Comparison of ENCODE assay signal across 9 cellular contexts in the genomic region with DNA sequence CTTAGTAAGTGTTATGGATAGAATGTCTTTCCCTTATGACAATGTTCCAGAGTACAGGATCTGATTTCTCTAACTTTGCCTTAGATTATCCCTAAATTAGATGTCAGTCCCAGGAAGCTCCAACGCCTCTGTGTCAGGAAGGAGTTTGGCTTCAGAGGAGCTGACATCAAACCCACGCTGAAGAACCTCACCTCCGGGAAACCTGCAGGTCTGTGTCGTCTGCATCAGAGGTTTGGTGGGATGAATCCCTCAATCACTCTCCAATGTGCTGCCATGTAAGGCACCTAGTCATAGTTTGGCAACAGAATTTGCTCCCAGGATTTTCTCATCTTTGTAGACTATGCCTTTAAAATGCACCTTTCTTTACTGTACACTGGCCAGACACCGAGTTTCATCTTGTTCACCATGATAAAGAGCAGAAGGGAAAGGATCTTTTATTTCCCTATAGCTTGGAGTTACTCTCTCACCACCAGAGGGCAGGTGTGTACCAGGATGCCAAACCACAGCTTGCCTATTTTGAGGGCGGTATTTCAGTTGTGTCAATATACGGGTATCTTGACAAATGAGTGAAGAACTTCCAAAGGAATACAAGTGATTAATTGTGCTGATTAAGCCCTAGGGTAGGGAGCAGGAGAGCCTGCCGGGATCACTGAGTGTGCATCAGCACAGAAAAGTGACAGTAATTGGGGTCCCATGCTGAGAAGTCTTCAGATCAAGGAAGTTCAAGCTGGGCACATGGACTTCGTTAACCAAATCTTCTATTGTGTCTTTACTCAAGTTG. TPM values are rescaled to one million over a fixed set of nuclear protein-coding genes. Genes with fewer than 3 reads are reported as not detected.
DNase-seq lines count a peak whose midpoint lies in the region; ATAC-seq and TF ChIP-seq lines count a peak whose summit lies in the region.
"Had no signal": no experiment of that assay in that cellular context is flagged by ENCODE, and none has a peak within 500 bp of the region (broad histone marks: within the 10 kb centered on the region; RNA-seq: fewer than 3 reads in every experiment).

No MANE protein-coding gene starts in this region.

- H3K4me3 Mint-ChIP-seq in CD8-positive, alpha-beta T cell = no peak overlapping the region
- no peak overlapping the region for H3K4me3 Mint-ChIP-seq in activated T-cell treated with anti-CD3 and anti-CD28 coated beads, Interleukin-2, amount 50 U/mL, for 72 hours

- H3K4me1 ChIP-seq in CD8-positive, alpha-beta T cell (ENCODE audit: insufficient read depth, low read length) = no peaks in the 10 kb centered on the region
- no peaks in the 10 kb centered on the region for H3K4me1 ChIP-seq in foreskin keratinocyte

- no peaks in the 10 kb centered on the region for H3K9me3 Mint-ChIP-seq in CD8-positive, alpha-beta T cell
- H3K9me3 Mint-ChIP-seq in activated T-cell treated with anti-CD3 and anti-CD28 coated beads, Interleukin-2, amount 50 U/mL, for 72 hours = no peaks in the 10 kb centered on the region

- H3K27ac Mint-ChIP-seq in CD8-positive, alpha-beta T cell = no peak overlapping the region
- no peak overlapping the region for H3K27ac Mint-ChIP-seq in activated T-cell treated with anti-CD3 and anti-CD28 coated beads, Interleukin-2, amount 50 U/mL, for 72 hours

- no peak overlapping the region for H3K4me3 ChIP-seq in CD8-positive, alpha-beta T cell (ENCODE audit: low read depth, low read length)

- no peaks in the 10 kb centered on the region for H3K9me3 ChIP-seq in CD8-positive, alpha-beta T cell (ENCODE audit: low read length)

- H3K36me3 ChIP-seq in CD8-positive, alpha-beta T cell (ENCODE audit: insufficient read depth, low read length) = no peaks in the 10 kb centered on the region

- H3K27ac ChIP-seq in CD8-positive, alpha-beta T cell (ENCODE audit: low read depth, low read length) = no peak overlapping the region
- no peak overlapping the region for H3K27ac ChIP-seq in foreskin keratinocyte

- H3K36me3 Mint-ChIP-seq in CD8-positive, alpha-beta T cell = no peaks in the 10 kb centered on the region
- no peaks in the 10 kb centered on the region for H3K36me3 Mint-ChIP-seq in activated T-cell treated with anti-CD3 and anti-CD28 coated beads, Interleukin-2, amount 50 U/mL, for 72 hours (ENCODE audit: insufficient read depth in 2 of 2)

- ATAC-seq in CD8-positive, alpha-beta T cell = peak; percentile 56
- ATAC-seq in GM18873 (IDR thresholded peaks at IDR 0.05; ENCODE audit: low FRiP score, unreplicated experiment) (peak; percentile 60), HG03159 (IDR thresholded peaks at IDR 0.05; ENCODE audit: unreplicated experiment) (peak; percentile 67), foreskin keratinocyte (peak; percentile 62)
- ATAC-seq in activated T-cell treated with anti-CD3 and anti-CD28 coated beads, Interleukin-2, amount 50 U/mL, for 72 hours (replicated peaks in 1 of 2) = peak in 1 of 2 donors; percentile 27

- H3K27me3 Mint-ChIP-seq in CD8-positive, alpha-beta T cell (ENCODE audit: low read depth) = peaks cover 6% of the 10 kb centered on the region
- H3K27me3 Mint-ChIP-seq in activated T-cell treated with anti-CD3 and anti-CD28 coated beads, Interleukin-2, amount 50 U/mL, for 72 hours (ENCODE audit: low read depth) = no peaks in the 10 kb centered on the region

- intact Hi-C loops in CD8-positive, alpha-beta T cell (cut with DNase I, micrococcal nuclease) = loop anchor here (1.0 to 10.0 kb wide), 3 partner anchors 1338 to 1644 kb away; no protein-coding TSS in a partner anchor

- POLR2A ChIA-PET in CD8-positive, alpha-beta T cell (lab: Charles Lee) = no interaction called here

- peak; percentile 61 for TF ChIP-seq CTCF in CD8-positive, alpha-beta T cell (IDR thresholded peaks at IDR 0.05)
- peak; percentile 89 for TF ChIP-seq CTCF in foreskin keratinocyte (conservative IDR thresholded peaks at IDR 0.05)

- DNase-seq in CD8-positive, alpha-beta T cell = peak in 5 of 7 experiments; percentile 0 to 50 (median 28)
- DNase-seq in NOMO-1 treated with dmso at 0.1 percent for 144 hours (lab: John Stamatoyannopoulos, UW; ENCODE audit: unreplicated experiment) (peak; percentile 7), foreskin keratinocyte (peak in 1 of 2 donors; percentile 43), pons (ENCODE audit: low spot score) (peak; percentile 91), GF-D8 (lab: John Stamatoyannopoulos, UW) (no peak)
- DNase-seq in activated T-cell treated with anti-CD3 and anti-CD28 coated beads, Interleukin-2, amount 50 U/mL, for 72 hours = peak; percentile 53 to 62

- H3K27me3 ChIP-seq in CD8-positive, alpha-beta T cell (ENCODE audit: insufficient read depth, low read length) = no peaks in the 10 kb centered on the region
- no peaks in the 10 kb centered on the region for H3K27me3 ChIP-seq in foreskin keratinocyte

- CTCF ChIA-PET in CD8-positive, alpha-beta T cell (lab: Charles Lee) = interaction anchor here (0.8 to 4.0 kb wide), 17 partner anchors 8 to 1558 kb away, joined by 3 to 19 read pairs (median 4); no protein-coding TSS in a partner anchor

- peaks cover 2% of the 10 kb centered on the region for H3K4me1 Mint-ChIP-seq in CD8-positive, alpha-beta T cell (ENCODE audit: low read depth)
- H3K4me1 Mint-ChIP-seq in activated T-cell treated with anti-CD3 and anti-CD28 coated beads, Interleukin-2, amount 50 U/mL, for 72 hours (ENCODE audit: low read depth) = no peaks in the 10 kb centered on the region

RNA-seq across cellular contexts. Expression of gene MINAR2, which starts 23.4 kb away (rescaled TPM):
- total RNA-seq in CD8-positive, alpha-beta T cell = not detected
- not detected for total RNA-seq in activated T-cell treated with anti-CD3 and anti-CD28 coated beads, Interleukin-2, amount 50 U/mL, for 72 hours
- total RNA-seq in foreskin keratinocyte = not detected in 2 replicates
- polyA plus RNA-seq in foreskin keratinocyte = not detected in 2 replicates
- polyA plus RNA-seq: adipose tissue had no signal
